In the genomic region with DNA sequence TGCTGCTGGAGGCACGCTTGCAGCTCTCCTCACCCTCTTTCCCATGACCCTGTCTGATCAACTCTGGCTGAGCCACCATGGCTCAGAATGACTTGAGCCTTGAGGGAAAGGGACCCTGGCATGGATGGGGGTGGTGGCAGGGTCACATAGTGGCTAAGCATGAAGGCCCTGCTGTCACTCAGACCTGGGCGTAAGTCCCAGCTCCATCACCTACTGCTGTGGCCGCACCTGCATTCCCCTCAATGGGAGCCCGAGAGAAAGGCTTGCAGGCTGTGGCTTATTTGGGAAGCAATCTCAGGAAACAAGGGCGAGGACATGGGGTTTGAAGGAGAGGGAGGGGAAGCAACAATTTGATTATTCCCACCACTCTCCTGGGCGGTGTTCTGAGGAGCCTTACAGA, we compare ENCODE assay signal across 23 cellular contexts. TPM values are rescaled to one million over a fixed set of nuclear protein-coding genes. Genes with fewer than 3 reads are reported as not detected.
"Had no signal": no experiment of that assay in that cellular context is flagged by ENCODE, and none has a peak within 500 bp of the region (broad histone marks: within the 10 kb centered on the region; RNA-seq: fewer than 3 reads in every experiment).

No MANE protein-coding gene starts in this region.

- H3K9me3 ChIP-seq: gastrocnemius medialis, heart right ventricle, neutrophil, testis had no signal

- H3K36me3 ChIP-seq: esophagus muscularis mucosa, gastrocnemius medialis, heart right ventricle, neutrophil, sigmoid colon, tibial nerve had no signal

- H3K27me3 ChIP-seq: testis had no signal

- H3K27ac ChIP-seq: epithelial cell of prostate, esophagus muscularis mucosa, gastrocnemius medialis, heart right ventricle, neutrophil, sigmoid colon, skin epidermis, testis, tibial nerve had no signal

- H3K4me3 ChIP-seq: esophagus muscularis mucosa, gastrocnemius medialis, heart right ventricle, sigmoid colon, skin epidermis, testis, tibial nerve had no signal

- DNase-seq: effector memory CD4-positive, alpha-beta T cell; gastrocnemius medialis; heart right ventricle; hypothalamus; kidney glomerular epithelial cell; natural killer cell; sigmoid colon; stimulated activated CD4-positive, alpha-beta T cell treated with anti-CD3 and anti-CD28 coated beads, Interleukin-2, amount 100 ng/mL, for 24 hours; stimulated activated CD4-positive, alpha-beta T cell treated with anti-CD3 and anti-CD28 coated beads, Interleukin-4, amount 100 ng/mL, for 4 hours; stimulated activated naive B cell treated with anti-CD40 and anti-IgM and Interleukin-4, amounts not matched to agents 10 μg/mL and 1 μg/mL and 100 μg/mL, for 72 hours; stimulated activated naive CD8-positive, alpha-beta T cell treated with anti-CD3 and anti-CD28 coated beads, Interleukin-15, amount 100 ng/mL, for 72 hours; testis had no signal

- ATAC-seq: gastrocnemius medialis; left lobe of liver; natural killer cell; stimulated activated naive B cell treated with anti-CD40 and anti-IgM and Interleukin-4, amounts not matched to agents 10 μg/mL and 1 μg/mL and 100 μg/mL, for 72 hours; stimulated activated naive CD8-positive, alpha-beta T cell treated with anti-CD3 and anti-CD28 coated beads, Interleukin-15, amount 100 ng/mL, for 72 hours had no signal

RNA-seq across cellular contexts. Expression of a gene that starts 29.0 kb away (rescaled TPM):
- total RNA-seq: fibroblast of villous mesenchyme, gastrocnemius medialis, left lobe of liver, myocyte, natural killer cell, osteocyte, pulmonary artery endothelial cell, subcutaneous adipose tissue had no signal
